ENCODE assay signal across 31 cellular contexts in the genomic region with DNA sequence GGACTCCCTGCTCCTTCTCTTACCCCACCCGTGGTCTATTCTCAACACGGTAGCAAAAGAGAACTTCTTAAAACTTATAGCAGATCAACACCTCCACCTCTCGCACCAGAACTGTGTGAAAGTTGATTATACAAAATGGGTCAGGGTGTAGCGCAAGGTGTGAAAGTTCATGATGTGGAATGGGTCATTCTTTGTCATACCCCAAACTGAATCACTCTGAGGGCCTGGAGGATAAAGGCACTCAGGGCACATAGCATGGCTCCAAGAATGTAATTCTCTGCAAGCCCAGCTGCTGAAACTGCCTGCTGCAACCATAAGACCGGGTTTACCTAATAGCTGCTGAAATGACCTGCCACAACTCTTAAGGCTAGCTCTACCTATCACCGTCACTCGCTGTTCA.
"Had no signal": no experiment of that assay in that cellular context is flagged by ENCODE, and none has a peak within 500 bp of the region (broad histone marks: within the 10 kb centered on the region; RNA-seq: fewer than 3 reads in every experiment).

No MANE protein-coding gene starts in this region.

- H3K4me3 Mint-ChIP-seq: activated naive CD4-positive, alpha-beta T cell treated with anti-CD3 and anti-CD28 coated beads, Interleukin-2, amount 50 U/mL, for 24 hours; brain; mesothelial cell of epicardium; naive B cell; neural crest cell had no signal

- H3K4me1 ChIP-seq: colonic mucosa, parathyroid adenoma, psoas muscle, suprapubic skin had no signal

- ATAC-seq: gastrocnemius medialis, psoas muscle had no signal

- H3K27me3 Mint-ChIP-seq: activated naive CD4-positive, alpha-beta T cell treated with anti-CD3 and anti-CD28 coated beads, Interleukin-2, amount 50 U/mL, for 24 hours; naive B cell had no signal

- H3K27me3 ChIP-seq: adrenal gland, cardiac muscle cell, colonic mucosa, gastrocnemius medialis, sigmoid colon, suprapubic skin, tibial artery had no signal

- H3K36me3 ChIP-seq: adrenal gland, cardiac muscle cell, colonic mucosa, gastrocnemius medialis, left ventricle myocardium inferior, sigmoid colon, suprapubic skin, tibial artery had no signal

- DNase-seq: activated CD4-positive, alpha-beta T cell treated with anti-CD3 and anti-CD28 coated beads, Interleukin-2, amount 50 U/mL, for 1 hour; activated CD4-positive, CD25-positive, alpha-beta regulatory T cell treated with anti-CD3 and anti-CD28 coated beads, Interleukin-2, amount 50 U/mL, for 72 hours; activated gamma-delta T cell treated with Interleukin-2 at 50 U/mL for 16 hours; activated T-cell treated with anti-CD3 and anti-CD28 coated beads for 4 hours; adrenal gland; aorta; cerebellar nuclear complex; colonic mucosa; effector CD8-positive, alpha-beta T cell; erythroblast; gastrocnemius medialis; glutamatergic neuron; islet precursor cell; left ventricle myocardium inferior; naive B cell; occipital lobe; psoas muscle; sigmoid colon; small intestine; stimulated activated CD4-positive, alpha-beta T cell treated with anti-CD3 and anti-CD28 coated beads, Interleukin-1b, Interleukin-23, amount 100 ng/mL, for 48 hours; stimulated activated CD4-positive, alpha-beta T cell treated with anti-CD3 and anti-CD28 coated beads, Interleukin-4, amount 100 ng/mL, for 4 hours; stimulated activated naive CD4-positive, alpha-beta T cell; tibial artery had no signal

- H3K9me3 Mint-ChIP-seq: activated naive CD4-positive, alpha-beta T cell treated with anti-CD3 and anti-CD28 coated beads, Interleukin-2, amount 50 U/mL, for 24 hours; brain; mesothelial cell of epicardium; naive B cell; neural crest cell had no signal

- H2AFZ ChIP-seq: parathyroid adenoma had no signal

- H3K4me3 ChIP-seq: adrenal gland, cardiac muscle cell, colonic mucosa, gastrocnemius medialis, left ventricle myocardium inferior, lung, psoas muscle, sigmoid colon, suprapubic skin, tibial artery had no signal

- H3K27ac ChIP-seq: adrenal gland, cardiac muscle cell, colonic mucosa, gastrocnemius medialis, left ventricle myocardium inferior, parathyroid adenoma, psoas muscle, sigmoid colon, suprapubic skin, tibial artery had no signal

- H3K9ac ChIP-seq: parathyroid adenoma had no signal

- H3K27ac Mint-ChIP-seq: activated naive CD4-positive, alpha-beta T cell treated with anti-CD3 and anti-CD28 coated beads, Interleukin-2, amount 50 U/mL, for 24 hours; brain; mesothelial cell of epicardium; naive B cell had no signal

- H3K9me3 ChIP-seq: adrenal gland, colonic mucosa, gastrocnemius medialis, left ventricle myocardium inferior, psoas muscle, sigmoid colon, suprapubic skin, tibial artery had no signal

- H3K36me3 Mint-ChIP-seq: activated naive CD4-positive, alpha-beta T cell treated with anti-CD3 and anti-CD28 coated beads, Interleukin-2, amount 50 U/mL, for 24 hours; brain; mesothelial cell of epicardium had no signal
